13 cellular contexts compared by ENCODE assay signal in the genomic region with DNA sequence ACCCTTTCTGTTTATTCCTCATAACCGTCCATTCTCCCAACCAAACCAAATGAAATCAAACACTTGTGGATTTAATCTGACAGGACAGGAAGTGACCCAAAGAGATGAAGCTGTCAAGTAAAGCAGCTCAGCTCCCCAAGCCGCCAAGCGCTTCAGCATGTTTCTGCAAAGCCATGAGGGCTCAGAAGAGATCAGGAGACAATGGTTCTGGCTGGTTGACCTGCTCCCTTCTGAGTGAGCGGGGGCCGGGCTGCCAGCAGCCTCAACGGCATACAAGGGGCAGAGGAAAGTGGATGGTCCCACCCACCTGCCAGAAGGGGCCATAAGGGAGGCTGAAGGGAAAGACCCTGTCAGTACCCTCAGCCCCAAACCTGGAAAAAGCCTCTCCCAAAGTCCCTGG. TPM values are rescaled to one million over a fixed set of nuclear protein-coding genes. Genes with fewer than 3 reads are reported as not detected.
DNase-seq lines count a peak whose midpoint lies in the region; TF ChIP-seq lines count a peak whose summit lies in the region.
"Had no signal": no experiment of that assay in that cellular context is flagged by ENCODE, and none has a peak within 500 bp of the region (broad histone marks: within the 10 kb centered on the region; RNA-seq: fewer than 3 reads in every experiment).

No MANE protein-coding gene starts in this region.

- TF ChIP-seq CTCF in ascending aorta (IDR thresholded peaks at IDR 0.05) (no peak), stomach (IDR thresholded peaks at IDR 0.05) (no peak)

- 55 to 68% (median 64%) methylated on average over 6 of the region's 6 CpGs for WGBS in stomach, 5 donors

- H3K36me3 ChIP-seq in ascending aorta (peaks cover 76 to 80% of the 10 kb centered on the region in 2 donors), muscle layer of colon (ENCODE audit: insufficient read depth, low read length) (peaks cover 52% of the 10 kb centered on the region), stomach (peaks cover 55 to 85% (median 83%) of the 10 kb centered on the region in 4 donors)

- H3K27ac ChIP-seq in ascending aorta (peak overlapping the region; percentile 19 to 23), muscle layer of colon (ENCODE audit: low read depth, low read length) (peak overlapping the region; percentile 83), stomach (peak overlapping the region in 4 of 5 donors; percentile 18 to 56 (median 36))

- H3K4me3 ChIP-seq in ascending aorta = no peak overlapping the region
- no peak overlapping the region for H3K4me3 ChIP-seq in muscle layer of colon (ENCODE audit: low read depth in 1 of 2, low read length in 2 of 2)
- no peak overlapping the region for H3K4me3 ChIP-seq in stomach
- H3K4me3 ChIP-seq: K562, right lobe of liver had no signal

- H3K9ac ChIP-seq in muscle layer of colon (ENCODE audit: low read length) = no peak overlapping the region

- POLR2A ChIA-PET in HEK293T (lab: Yijun Ruan, JAX) = no interaction called here

- no peak for TF ChIP-seq POLR2A in stomach (IDR thresholded peaks at IDR 0.05)

- intact Hi-C loops in ascending aorta (cut with DNase I) (no loop called here), stomach (cut with DNase I; ENCODE audit: low total_unique reads) (loop anchor here (10.0 kb wide), 1 partner anchor 62 kb away; no protein-coding TSS in a partner anchor)

- H3K9me3 ChIP-seq in ascending aorta (no peaks in the 10 kb centered on the region), muscle layer of colon (ENCODE audit: low read length) (no peaks in the 10 kb centered on the region), stomach (no peaks in the 10 kb centered on the region)
- H3K9me3 ChIP-seq: right lobe of liver had no signal

- no peak for TF ChIP-seq EP300 in stomach (IDR thresholded peaks at IDR 0.05)

- H3K4me1 ChIP-seq in ascending aorta (peaks cover 10 to 34% of the 10 kb centered on the region in 2 donors), muscle layer of colon (ENCODE audit: insufficient read depth, low read length) (peaks cover 50% of the 10 kb centered on the region), stomach (peaks cover 37 to 59% (median 45%) of the 10 kb centered on the region in 4 donors)

- CTCF ChIA-PET in HEK293T (lab: Yijun Ruan, JAX) = interaction anchor here (0.6 to 1.8 kb wide), 2 partner anchors 11 to 396 kb away, joined by 3 to 6 read pairs; no protein-coding TSS in a partner anchor

- H3K27me3 ChIP-seq in ascending aorta = no peaks in the 10 kb centered on the region
- no peaks in the 10 kb centered on the region for H3K27me3 ChIP-seq in muscle layer of colon (ENCODE audit: control insufficient read depth in 1 of 2, insufficient read depth in 2 of 2, low read length in 2 of 2)
- no peaks in the 10 kb centered on the region for H3K27me3 ChIP-seq in stomach
- H3K27me3 ChIP-seq: right lobe of liver had no signal

- peak; percentile 12 for DNase-seq in MV-4-11 (lab: John Stamatoyannopoulos, UW)
- peak in 1 of 2 donors; percentile 64 for DNase-seq in ascending aorta (ENCODE audit: low spot score in 2 of 2)
- no peak for DNase-seq in stomach
- DNase-seq in NCI-H2196 treated with DMSO at 0.1 percent for 48 hours (lab: John Stamatoyannopoulos, UW; ENCODE audit: unreplicated experiment) = no peak
- DNase-seq in NCI-H510A treated with DMSO at 0.1 percent for 48 hours (lab: John Stamatoyannopoulos, UW) = no peak
- DNase-seq in HEK293T (ENCODE audit: extremely low spot score) = no peak
- DNase-seq: kidney glomerular epithelial cell; NCI-H1417 treated with DMSO at 0.1 percent for 48 hours; NCI-H345; right lobe of liver; stimulated activated naive CD4-positive, alpha-beta T cell treated with Interleukin-2 at 50 U/mL for 16 hours had no signal

TF ChIP-seq in HEK293T, 16 proteins besides CTCF, POLR2A, EP300 and RAD21:
- TF ChIP-seq ZNF384 (IDR thresholded peaks at IDR 0.05) (no peak), FOXM1 (IDR thresholded peaks at IDR 0.05; ENCODE audit: borderline replicate concordance) (no peak), L3MBTL2 (conservative IDR thresholded peaks at IDR 0.05) (no peak), BHLHE40 (IDR thresholded peaks at IDR 0.05; ENCODE audit: borderline replicate concordance) (no peak), ELF4 (IDR thresholded peaks at IDR 0.05) (no peak), FOXA1 (IDR thresholded peaks at IDR 0.05) (no peak), ARNT (IDR thresholded peaks at IDR 0.05) (no peak), LEF1 (IDR thresholded peaks at IDR 0.05; ENCODE audit: borderline replicate concordance) (no peak), HDGF (IDR thresholded peaks at IDR 0.05; ENCODE audit: borderline replicate concordance) (no peak), SUZ12 (IDR thresholded peaks at IDR 0.05) (no peak), PKNOX1 (IDR thresholded peaks at IDR 0.05) (no peak), NFRKB (IDR thresholded peaks at IDR 0.05) (no peak), FOXK2 (IDR thresholded peaks at IDR 0.05) (no peak), SP1 (IDR thresholded peaks at IDR 0.05) (no peak), TARDBP (IDR thresholded peaks at IDR 0.05) (no peak), CTBP1 (IDR thresholded peaks at IDR 0.05; ENCODE audit: borderline replicate concordance) (no peak)

RNA-seq across cellular contexts. Expression of gene SLC45A1, which starts 45.3 kb away (rescaled TPM):
- total RNA-seq in ascending aorta = 3.2 TPM
- 1 to 10 TPM in 2 of 5 donors, not detected in 3; 2.4 to 3.0 TPM for total RNA-seq in stomach
- 1 to 10 TPM; 1.1 to 2.5 (median 1.6) TPM for polyA plus RNA-seq in stomach
- total RNA-seq: K562 had no signal
- polyA plus RNA-seq: K562 had no signal

Comparison
In these comparisons a context has a peak if more than half of its experiments do, and no peak if none do; other contexts are left out.
1. H3K27ac ChIP-seq: peak in every context shown above with its lines; median percentile 83 in muscle layer of colon; 36 in stomach; 21 in ascending aorta.